Comparison of ENCODE assay signal across 8 cellular contexts in genomic region chr15:100383302-100384107, GRCh38. TPM values are rescaled to one million over a fixed set of nuclear protein-coding genes. Genes with fewer than 3 reads are reported as not detected.
DNase-seq lines count a peak whose midpoint lies in the region; ATAC-seq and TF ChIP-seq lines count a peak whose summit lies in the region.

No MANE protein-coding gene starts in this region.

- H4K20me1 ChIP-seq in hepatocyte (ENCODE audit: insufficient read depth, poor library complexity, severe bottlenecking) = no peaks in the 10 kb centered on the region

- 38% methylated on average over 3 of the region's 3 CpGs for WGBS in hepatocyte (ENCODE audit: low lambda C conversion rate, missing lambda C conversion rate)

- H3K79me2 ChIP-seq in hepatocyte = no peaks in the 10 kb centered on the region

- no peak for ATAC-seq in HG02610 (IDR thresholded peaks at IDR 0.05; ENCODE audit: unreplicated experiment)

- no peak overlapping the region for H2AFZ ChIP-seq in hepatocyte

- intact Hi-C loops in tibial artery (cut with DNase I; ENCODE audit: low total_unique reads) = loop anchor here (5.0 kb wide), 1 partner anchor 36 kb away; no protein-coding TSS in a partner anchor

- H3K27ac ChIP-seq in RWPE1 = no peak overlapping the region
- no peak overlapping the region for H3K27ac ChIP-seq in hepatocyte
- H3K27ac ChIP-seq in tibial artery = no peak overlapping the region

- CTCF ChIA-PET in RWPE1 (lab: Yijun Ruan, JAX) = interaction anchor here (0.6 to 1.3 kb wide), 7 partner anchors 33 to 455 kb away, joined by 3 to 8 read pairs (median 4); partner anchors contain the start of gene ADAMTS17

- no peak overlapping the region for H3K4me2 ChIP-seq in hepatocyte

- POLR2A ChIA-PET in RWPE1 (lab: Yijun Ruan, JAX; ENCODE audit: low non-redundant PET) = no interaction called here

- no peaks in the 10 kb centered on the region for H3K4me1 ChIP-seq in hepatocyte (ENCODE audit: insufficient read depth)
- no peaks in the 10 kb centered on the region for H3K4me1 ChIP-seq in tibial artery

- H3K9me3 ChIP-seq in hepatocyte (ENCODE audit: low read depth) (no peaks in the 10 kb centered on the region), tibial artery (peaks cover 6 to 30% (median 25%) of the 10 kb centered on the region in 3 donors)

- no peaks in the 10 kb centered on the region for H3K9me2 ChIP-seq in hepatocyte (replicated peaks; ENCODE audit: insufficient read depth)

- DNase-seq in CD1c-positive myeloid dendritic cell (ENCODE audit: extremely low spot score) (peak; percentile 40), RWPE1 (ENCODE audit: low spot score) (peak; percentile 46), hepatocyte (ENCODE audit: low spot score) (peak; percentile 47), tibial artery (no peak), D341Med (ENCODE audit: low spot score) (no peak), COLO668 (lab: John Stamatoyannopoulos, UW; ENCODE audit: unreplicated experiment) (no peak)

- H3K36me3 ChIP-seq in hepatocyte (replicated peaks; ENCODE audit: insufficient read depth, low read depth) = no peaks in the 10 kb centered on the region
- H3K36me3 ChIP-seq in tibial artery = peaks cover 0 to 14% (median 4%) of the 10 kb centered on the region in 3 donors

- no peaks in the 10 kb centered on the region for H3K27me3 ChIP-seq in hepatocyte
- peaks cover 0 to 5% of the 10 kb centered on the region in 2 donors for H3K27me3 ChIP-seq in tibial artery

- TF ChIP-seq CTCF in GM12872 (IDR thresholded peaks at IDR 0.05; ENCODE audit: insufficient read depth, low read depth, low read length) (peak; percentile 29; the same call in 1 of the 3 replicates), RWPE1 (conservative IDR thresholded peaks at IDR 0.05; ENCODE audit: low read depth) (peak; percentile 69), hepatocyte (IDR thresholded peaks at IDR 0.05; ENCODE audit: poor library complexity) (peak; percentile 39), tibial artery (IDR thresholded peaks at IDR 0.05) (peak; percentile 41 to 50)

- H3K4me3 ChIP-seq in hepatocyte (no peak overlapping the region), tibial artery (no peak overlapping the region)

RNA-seq across cellular contexts. Expression of gene ADAMTS17, which starts 41.7 kb away (rescaled TPM):
- 2.7 and 3.7 TPM in 2 replicates for total RNA-seq in hepatocyte
- 4.4 TPM in 2 replicates for polyA plus RNA-seq in hepatocyte

Comparison
In these comparisons a context has a peak if more than half of its experiments do, and no peak if none do; other contexts are left out.
1. DNase-seq: peak in CD1c-positive myeloid dendritic cell (single experiment), RWPE1 (single experiment) and hepatocyte (single experiment); none in tibial artery (0 of 2), D341Med (single experiment) and COLO668 (single experiment).
2. Peak in every context shown above with its lines, with median percentiles within 50 percentile points of each other: CTCF ChIP-seq.